17 cellular contexts compared by ENCODE assay signal in genomic region chr10:132873395-132873794, GRCh38.
DNase-seq lines count a peak whose midpoint lies in the region; ATAC-seq and TF ChIP-seq lines count a peak whose summit lies in the region.
"Had no signal": no experiment of that assay in that cellular context is flagged by ENCODE, and none has a peak within 500 bp of the region (broad histone marks: within the 10 kb centered on the region; RNA-seq: fewer than 3 reads in every experiment).

No MANE protein-coding gene starts in this region.

- TF ChIP-seq CTCF in heart left ventricle (IDR thresholded peaks at IDR 0.05): no peak
- no peak for TF ChIP-seq CTCF in activated B cell treated with CpG ODN at 0.5 μM for 24 hours (IDR thresholded peaks at IDR 0.05)
- no peak for TF ChIP-seq CTCF in upper lobe of right lung (IDR thresholded peaks at IDR 0.05)

- no peak overlapping the region for H2BK5ac ChIP-seq in neuronal stem cell (ENCODE audit: low read length)

- H3K4me1 ChIP-seq in heart left ventricle (no peaks in the 10 kb centered on the region), right cardiac atrium (ENCODE audit: control insufficient read depth, insufficient read depth, low read length) (no peaks in the 10 kb centered on the region), neuronal stem cell (ENCODE audit: control insufficient read depth in 2 of 2, insufficient read depth in 1 of 2, low read depth in 1 of 2, low read length in 2 of 2) (no peaks in the 10 kb centered on the region), upper lobe of right lung (no peaks in the 10 kb centered on the region)

- POLR2A ChIA-PET in activated B cell treated with CpG ODN at 0.5 μM for 24 hours (lab: Charles Lee): no interaction called here

- H3K27me3 ChIP-seq in heart left ventricle (peaks cover 0 to 49% (median 10%) of the 10 kb centered on the region in 9 donors), right cardiac atrium (ENCODE audit: control insufficient read depth, insufficient read depth) (no peaks in the 10 kb centered on the region), neuronal stem cell (ENCODE audit: control insufficient read depth in 3 of 3, insufficient read depth in 3 of 3, low read depth in 1 of 3, low read length in 3 of 3) (peaks cover 0 to 2% (median 0%) of the 10 kb centered on the region in 3 experiments), upper lobe of right lung (peaks cover 29% of the 10 kb centered on the region)

- DNase-seq in heart left ventricle: peak in 3 of 5 donors; percentile 1 to 19 (median 7)
- no peak for DNase-seq in right cardiac atrium
- peak; percentile 7 for DNase-seq in activated B cell treated with CpG ODN at 0.5 μM for 24 hours
- DNase-seq in neuronal stem cell (ENCODE audit: low spot score): no peak
- DNase-seq in upper lobe of right lung: peak; percentile 50
- no peak for DNase-seq in NCI-H1105 treated with DMSO at 0.1 percent for 48 hours (lab: John Stamatoyannopoulos, UW)
- DNase-seq in NCI-H1048 (lab: John Stamatoyannopoulos, UW): no peak
- DNase-seq: CD8-positive, alpha-beta T cell; DMS79 treated with DMSO at 0.1 percent for 48 hours; GM23248; KG1; NCI-H187 treated with DMSO at 0.1 percent for 48 hours; NCI-H446; SIG-M5 had no signal

- no peak overlapping the region for H2BK12ac ChIP-seq in neuronal stem cell (ENCODE audit: low read length)

- peaks cover 0 to 16% (median 0%) of the 10 kb centered on the region in 12 donors for H3K9me3 ChIP-seq in heart left ventricle
- no peaks in the 10 kb centered on the region for H3K9me3 ChIP-seq in right cardiac atrium (ENCODE audit: control insufficient read depth, low read length)
- H3K9me3 ChIP-seq in neuronal stem cell (replicated peaks in 1 of 2; ENCODE audit: control insufficient read depth in 2 of 2, insufficient read depth in 1 of 2, low read depth in 1 of 2, low read length in 2 of 2): peaks cover 5 to 8% of the 10 kb centered on the region in 2 donors
- no peaks in the 10 kb centered on the region for H3K9me3 ChIP-seq in upper lobe of right lung

- H3K23ac ChIP-seq in neuronal stem cell (ENCODE audit: low read depth, low read length, poor library complexity): no peak overlapping the region

- H3K79me1 ChIP-seq in neuronal stem cell (ENCODE audit: low read depth, low read length): no peaks in the 10 kb centered on the region

- H3K4me3 ChIP-seq in heart left ventricle (no peak overlapping the region), right cardiac atrium (ENCODE audit: low read length) (no peak overlapping the region), neuronal stem cell (ENCODE audit: low read length in 2 of 2) (no peak overlapping the region), upper lobe of right lung (no peak overlapping the region)
- H3K4me3 ChIP-seq: GM23248 had no signal

- no peak overlapping the region for H3K27ac Mint-ChIP-seq in activated B cell treated with CpG ODN at 0.5 μM for 24 hours
- H3K27ac Mint-ChIP-seq: B cell; CD8-positive, alpha-beta T cell had no signal

- H3K4me1 Mint-ChIP-seq in activated B cell treated with CpG ODN at 0.5 μM for 24 hours: no peaks in the 10 kb centered on the region
- H3K4me1 Mint-ChIP-seq: B cell had no signal

- H3K36me3 ChIP-seq in heart left ventricle (no peaks in the 10 kb centered on the region), neuronal stem cell (replicated peaks in 1 of 2; ENCODE audit: control insufficient read depth in 2 of 2, insufficient read depth in 2 of 2, low read length in 2 of 2) (no peaks in the 10 kb centered on the region), upper lobe of right lung (no peaks in the 10 kb centered on the region)

- no peak overlapping the region for H3K14ac ChIP-seq in neuronal stem cell (ENCODE audit: low read length)

- H3K9me3 Mint-ChIP-seq in activated B cell treated with CpG ODN at 0.5 μM for 24 hours: peaks cover 8% of the 10 kb centered on the region
- H3K9me3 Mint-ChIP-seq: CD8-positive, alpha-beta T cell had no signal

- H4K8ac ChIP-seq in neuronal stem cell (ENCODE audit: low read depth, low read length): no peak overlapping the region

- intact Hi-C loops in heart left ventricle (cut with DNase I) (no loop called here), right cardiac atrium (cut with DNase I) (no loop called here), activated B cell treated with CpG ODN at 0.5 μM for 24 hours (cut with micrococcal nuclease) (no loop called here), upper lobe of right lung (cut with DNase I) (no loop called here)

- no peak overlapping the region for H2AFZ ChIP-seq in neuronal stem cell (ENCODE audit: low read length)
- H2AFZ ChIP-seq: GM23248 had no signal

- no peak overlapping the region for H3K18ac ChIP-seq in neuronal stem cell (ENCODE audit: low read length)

- no peak for TF ChIP-seq POLR2A in heart left ventricle (IDR thresholded peaks at IDR 0.05)

- no peak overlapping the region for H3K4me2 ChIP-seq in neuronal stem cell (ENCODE audit: insufficient read depth, low read length, poor library complexity, severe bottlenecking)

- H3K4me3 Mint-ChIP-seq in activated B cell treated with CpG ODN at 0.5 μM for 24 hours: no peak overlapping the region
- H3K4me3 Mint-ChIP-seq: B cell; CD8-positive, alpha-beta T cell had no signal

- H3K4ac ChIP-seq in neuronal stem cell (ENCODE audit: low read length): no peak overlapping the region

- no peak overlapping the region for H3K27ac ChIP-seq in heart left ventricle
- H3K27ac ChIP-seq in right cardiac atrium (ENCODE audit: low read length): no peak overlapping the region
- no peak overlapping the region for H3K27ac ChIP-seq in neuronal stem cell (replicated peaks; ENCODE audit: low read length)
- no peak overlapping the region for H3K27ac ChIP-seq in upper lobe of right lung
- H3K27ac ChIP-seq: GM23248 had no signal

- WGBS in heart left ventricle, 4 donors: 72 to 76% (median 72%) methylated on average over 8 to 12 of the region's 12 CpGs
- 77% methylated on average over 12 of the region's 12 CpGs for WGBS in right cardiac atrium
- no CpG with 5 or more reads among the region's 12 CpGs for WGBS in neuronal stem cell (ENCODE audit: extremely low coverage in 2 of 2, insufficient read length in 2 of 2, insufficient replicate concordance in 1 of 2), 2 donors

- peak overlapping the region; percentile 67 for H3K9ac ChIP-seq in neuronal stem cell (ENCODE audit: low read depth, low read length, poor library complexity)
- H3K9ac ChIP-seq: GM23248 had no signal

- H3K36me3 Mint-ChIP-seq in activated B cell treated with CpG ODN at 0.5 μM for 24 hours (ENCODE audit: low read depth): no peaks in the 10 kb centered on the region
- H3K36me3 Mint-ChIP-seq: CD8-positive, alpha-beta T cell had no signal

- H2AK5ac ChIP-seq in neuronal stem cell (ENCODE audit: low read depth, low read length): no peak overlapping the region

- CTCF ChIA-PET in activated B cell treated with CpG ODN at 0.5 μM for 24 hours (lab: Charles Lee): no interaction called here

- H2BK15ac ChIP-seq in neuronal stem cell (ENCODE audit: low read length): no peak overlapping the region

- H2BK120ac ChIP-seq in neuronal stem cell (ENCODE audit: low read depth, low read length): no peak overlapping the region

- H3K27me3 Mint-ChIP-seq in activated B cell treated with CpG ODN at 0.5 μM for 24 hours: peaks cover 27% of the 10 kb centered on the region

- no peak overlapping the region for H4K91ac ChIP-seq in neuronal stem cell (ENCODE audit: low read depth, low read length, poor library complexity)

- ATAC-seq in heart left ventricle (no peak), right cardiac atrium (no peak), activated B cell treated with CpG ODN at 0.5 μM for 24 hours (ENCODE audit: low read depth) (no peak), upper lobe of right lung (no peak), HG03442 (IDR thresholded peaks at IDR 0.05; ENCODE audit: unreplicated experiment) (no peak)
- ATAC-seq: CD8-positive, alpha-beta T cell; HCT116 had no signal

Comparison
In these comparisons a context has a peak if more than half of its experiments do, and no peak if none do; other contexts are left out.
1. DNase-seq: peak in heart left ventricle (3 of 5), activated B cell treated with CpG ODN at 0.5 μM for 24 hours (single experiment) and upper lobe of right lung (single experiment); none in right cardiac atrium (0 of 3), neuronal stem cell (single experiment), NCI-H1105 treated with DMSO at 0.1 percent for 48 hours (single experiment) and NCI-H1048 (single experiment).